In genomic region chrX:12145402-12145801, GRCh38 we compare ENCODE assay signal across 24 cellular contexts. TPM values are rescaled to one million over a fixed set of nuclear protein-coding genes. Genes with fewer than 3 reads are reported as not detected.
"Had no signal": no experiment of that assay in that cellular context is flagged by ENCODE, and none has a peak within 500 bp of the region (broad histone marks: within the 10 kb centered on the region; RNA-seq: fewer than 3 reads in every experiment).

No MANE protein-coding gene starts in this region.

- H3K4me1 ChIP-seq: left ventricle myocardium inferior, prostate gland, spleen, suprapubic skin, tibial artery, upper lobe of right lung had no signal

- H3K36me3 ChIP-seq: left ventricle myocardium inferior, ovary, prostate gland, spleen, suprapubic skin, thoracic aorta, tibial artery, upper lobe of right lung had no signal

- FAIRE-seq: small intestine, urothelium cell line had no signal

- H3K27me3 ChIP-seq: ovary, suprapubic skin, tibial artery, upper lobe of right lung had no signal

- H3K9me3 ChIP-seq: left ventricle myocardium inferior, mucosa of descending colon, ovary, prostate gland, spleen, suprapubic skin, thoracic aorta, tibial artery, upper lobe of right lung had no signal

- H3K4me3 ChIP-seq: left ventricle myocardium inferior, lung, mucosa of descending colon, ovary, prostate gland, spleen, suprapubic skin, thoracic aorta, tibial artery, upper lobe of right lung had no signal

- DNase-seq: islet precursor cell; left ventricle myocardium inferior; midbrain; mucosa of descending colon; naive thymus-derived CD4-positive, alpha-beta T cell; ovary; retina; right cardiac atrium; small intestine; spleen; stimulated activated CD4-positive, alpha-beta T cell treated with anti-CD3 and anti-CD28 coated beads, Interleukin-4, amount 100 ng/mL, for 24 hours; stimulated activated naive CD4-positive, alpha-beta T cell; tibial artery; trophoblast cell; upper lobe of right lung had no signal

- H3K27ac ChIP-seq: left ventricle myocardium inferior, ovary, prostate gland, spleen, suprapubic skin, thoracic aorta, tibial artery, upper lobe of right lung had no signal

- ATAC-seq: mucosa of descending colon; naive thymus-derived CD4-positive, alpha-beta T cell; natural killer cell treated with Interleukin-12 subunit alpha and Interleukin-12 subunit beta and Interleukin-15 and Interleukin-18, amount 100 ng/mL, for 72 hours; right cardiac atrium; sciatic nerve; stimulated activated effector memory CD8-positive, alpha-beta T cell treated with anti-CD3 and anti-CD28 coated beads, Interleukin-12 subunit alpha, Interleukin-12 subunit beta, amount 100 ng/mL, for 72 hours; upper lobe of right lung had no signal

RNA-seq across cellular contexts. Expression of gene FRMPD4, which starts 7.1 kb away (rescaled TPM):
- total RNA-seq: mesenteric fat pad; naive thymus-derived CD4-positive, alpha-beta T cell; natural killer cell treated with Interleukin-12 subunit alpha and Interleukin-12 subunit beta and Interleukin-15 and Interleukin-18, amount 100 ng/mL, for 72 hours; spleen; thoracic aorta had no signal
- polyA plus RNA-seq: naive thymus-derived CD4-positive, alpha-beta T cell; spleen had no signal
